ENCODE assay signal across 1 cellular context in the genomic region with DNA sequence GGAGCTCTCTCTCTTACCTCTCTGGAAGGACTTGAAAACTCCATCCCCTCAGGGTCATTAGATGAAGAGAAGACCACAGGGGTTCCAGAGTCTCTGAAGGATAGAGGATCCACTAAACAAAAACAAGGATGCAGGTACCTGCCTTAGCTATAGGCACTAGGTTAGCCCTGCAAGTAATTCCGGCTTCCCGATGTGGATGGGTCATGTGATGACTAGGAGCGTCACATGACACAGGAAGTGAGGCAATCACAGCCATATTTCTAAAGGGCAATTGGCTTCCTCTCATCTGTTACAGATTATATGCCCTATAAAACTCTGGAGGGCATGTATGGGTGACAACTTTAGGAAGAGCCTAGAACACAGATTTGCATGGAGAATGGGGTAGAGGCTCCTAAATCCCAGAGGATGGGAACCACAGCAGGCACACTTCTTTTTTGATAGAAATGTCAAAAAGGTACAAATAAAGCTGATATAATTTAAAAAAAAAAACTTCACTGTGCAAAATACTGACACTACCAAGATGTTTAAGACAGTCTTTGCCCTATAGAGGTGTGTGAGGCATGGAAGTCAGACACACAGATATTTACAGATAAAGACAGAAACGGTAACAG.
A peak's percentile ranks its signal among the peaks of the same experiment; 100 is the strongest.
TF ChIP-seq lines count a peak whose summit lies in the region.

No MANE protein-coding gene starts in this region.

TF ChIP-seq in GM12878, 131 proteins besides CTCF, POLR2A, EP300 and RAD21 (continues in another document):
- TF ChIP-seq ZNF24 (IDR thresholded peaks at IDR 0.05) (no peak), SIX5 (IDR thresholded peaks at IDR 0.05; ENCODE audit: low read depth, low read length, severe bottlenecking) (peak; percentile 83), ZBED1 (IDR thresholded peaks at IDR 0.05; ENCODE audit: borderline replicate concordance) (no peak), TCF3 (IDR thresholded peaks at IDR 0.05; ENCODE audit: borderline replicate concordance, insufficient read depth, low read depth, low read length) (no peak), SREBF1 (IDR thresholded peaks at IDR 0.05; ENCODE audit: low read length) (no peak), BMI1 (IDR thresholded peaks at IDR 0.05; ENCODE audit: borderline replicate concordance) (no peak), MEF2A (IDR thresholded peaks at IDR 0.05; ENCODE audit: insufficient read depth, low read depth, low read length) (no peak), GATAD2B (conservative IDR thresholded peaks at IDR 0.05; ENCODE audit: low read depth) (no peak), RCOR1 (conservative IDR thresholded peaks at IDR 0.05; ENCODE audit: low read depth, low read length) (no peak), ZBTB40 (IDR thresholded peaks at IDR 0.05; ENCODE audit: borderline replicate concordance) (peak; percentile 94), HDAC6 (IDR thresholded peaks at IDR 0.05; ENCODE audit: unreplicated experiment) (no peak), EED (IDR thresholded peaks at IDR 0.05; ENCODE audit: low read depth) (no peak), EGR1 (IDR thresholded peaks at IDR 0.05; ENCODE audit: borderline replicate concordance in 1 of 2, low read depth in 2 of 2, low read length in 2 of 2) (no peak), IKZF2 (IDR thresholded peaks at IDR 0.05) (no peak), CREM (IDR thresholded peaks at IDR 0.05; ENCODE audit: low read depth) (peak; percentile 71; the same call in 1 of the 2 replicates), KDM1A (IDR thresholded peaks at IDR 0.05; ENCODE audit: borderline replicate concordance) (no peak), JUNB (IDR thresholded peaks at IDR 0.05) (no peak), ETV6 (conservative IDR thresholded peaks at IDR 0.05 in 1 of 2, IDR thresholded peaks at IDR 0.05 in 1 of 2; ENCODE audit: borderline replicate concordance in 1 of 2, low read depth in 1 of 2) (no peak), ZNF622 (IDR thresholded peaks at IDR 0.05) (no peak), NR2F1 (conservative IDR thresholded peaks at IDR 0.05) (no peak), KLF5 (IDR thresholded peaks at IDR 0.05; ENCODE audit: partially characterized antibody) (no peak), ATF7 (IDR thresholded peaks at IDR 0.05; ENCODE audit: low read depth) (peak; percentile 50; the same call in 1 of the 2 replicates), RELA (IDR thresholded peaks at IDR 0.05; ENCODE audit: borderline replicate concordance, partially characterized antibody) (peak; percentile 63), TBL1XR1 (IDR thresholded peaks at IDR 0.05; ENCODE audit: low read depth, low read length) (peak; percentile 57; the same call in 1 of the 2 replicates), NKRF (conservative IDR thresholded peaks at IDR 0.05) (peak; percentile 96), ASH2L (IDR thresholded peaks at IDR 0.05; ENCODE audit: borderline replicate concordance, low read depth) (no peak), IRF4 (IDR thresholded peaks at IDR 0.05; ENCODE audit: low read depth, low read length) (0 out of 2 replicates have a peak, but pooled peaks have one; percentile 8), CHD2 (IDR thresholded peaks at IDR 0.05; ENCODE audit: borderline replicate concordance, low read depth, low read length) (no peak), FOS (IDR thresholded peaks at IDR 0.05; ENCODE audit: borderline replicate concordance, extremely low read depth, insufficient read length) (peak; percentile 95), TCF7 (IDR thresholded peaks at IDR 0.05; ENCODE audit: borderline replicate concordance) (no peak), HDGF (IDR thresholded peaks at IDR 0.05) (no peak), RB1 (IDR thresholded peaks at IDR 0.05; ENCODE audit: borderline replicate concordance) (no peak), CHD4 (IDR thresholded peaks at IDR 0.05) (no peak), ZNF217 (IDR thresholded peaks at IDR 0.05) (no peak), IKZF1 (conservative IDR thresholded peaks at IDR 0.05) (peak; percentile 83), POLR2AphosphoS5 (IDR thresholded peaks at IDR 0.05; ENCODE audit: low read length) (no peak), NFIC (IDR thresholded peaks at IDR 0.05; ENCODE audit: low read depth, low read length) (peak; percentile 71), CREB1 (IDR thresholded peaks at IDR 0.05; ENCODE audit: low read depth) (peak; percentile 69), PAX8 (IDR thresholded peaks at IDR 0.05) (peak; percentile 56; the same call in 1 of the 2 replicates), SMARCA5 (IDR thresholded peaks at IDR 0.05) (no peak), JUND (IDR thresholded peaks at IDR 0.05; ENCODE audit: low read depth, low read length) (no peak), SIN3A (IDR thresholded peaks at IDR 0.05; ENCODE audit: low read depth, low read length) (peak; percentile 98), ATF2 (IDR thresholded peaks at IDR 0.05; ENCODE audit: low read length) (no peak), SUPT20H (IDR thresholded peaks at IDR 0.05; ENCODE audit: borderline replicate concordance, control insufficient read depth, low read depth, low read length) (no peak)
- TF ChIP-seq, protein P1, sequence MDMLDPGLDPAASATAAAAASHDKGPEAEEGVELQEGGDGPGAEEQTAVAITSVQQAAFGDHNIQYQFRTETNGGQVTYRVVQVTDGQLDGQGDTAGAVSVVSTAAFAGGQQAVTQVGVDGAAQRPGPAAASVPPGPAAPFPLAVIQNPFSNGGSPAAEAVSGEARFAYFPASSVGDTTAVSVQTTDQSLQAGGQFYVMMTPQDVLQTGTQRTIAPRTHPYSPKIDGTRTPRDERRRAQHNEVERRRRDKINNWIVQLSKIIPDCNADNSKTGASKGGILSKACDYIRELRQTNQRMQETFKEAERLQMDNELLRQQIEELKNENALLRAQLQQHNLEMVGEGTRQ (IDR thresholded peaks at IDR 0.05; ENCODE audit: borderline replicate concordance, low read depth, low read length), result peak; percentile 99
- TF ChIP-seq, protein P2, sequence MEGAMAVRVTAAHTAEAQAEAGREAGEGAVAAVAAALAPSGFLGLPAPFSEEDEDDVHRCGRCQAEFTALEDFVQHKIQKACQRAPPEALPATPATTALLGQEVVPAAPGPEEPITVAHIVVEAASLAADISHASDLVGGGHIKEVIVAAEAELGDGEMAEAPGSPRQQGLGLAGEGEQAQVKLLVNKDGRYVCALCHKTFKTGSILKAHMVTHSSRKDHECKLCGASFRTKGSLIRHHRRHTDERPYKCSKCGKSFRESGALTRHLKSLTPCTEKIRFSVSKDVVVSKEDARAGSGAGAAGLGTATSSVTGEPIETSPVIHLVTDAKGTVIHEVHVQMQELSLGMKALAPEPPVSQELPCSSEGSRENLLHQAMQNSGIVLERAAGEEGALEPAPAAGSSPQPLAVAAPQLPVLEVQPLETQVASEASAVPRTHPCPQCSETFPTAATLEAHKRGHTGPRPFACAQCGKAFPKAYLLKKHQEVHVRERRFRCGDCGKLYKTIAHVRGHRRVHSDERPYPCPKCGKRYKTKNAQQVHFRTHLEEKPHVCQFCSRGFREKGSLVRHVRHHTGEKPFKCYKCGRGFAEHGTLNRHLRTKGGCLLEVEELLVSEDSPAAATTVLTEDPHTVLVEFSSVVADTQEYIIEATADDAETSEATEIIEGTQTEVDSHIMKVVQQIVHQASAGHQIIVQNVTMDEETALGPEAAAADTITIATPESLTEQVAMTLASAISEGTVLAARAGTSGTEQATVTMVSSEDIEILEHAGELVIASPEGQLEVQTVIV (IDR thresholded peaks at IDR 0.05; ENCODE audit: borderline replicate concordance, partially characterized antibody), result peak; percentile 35
- TF ChIP-seq, protein P3, sequence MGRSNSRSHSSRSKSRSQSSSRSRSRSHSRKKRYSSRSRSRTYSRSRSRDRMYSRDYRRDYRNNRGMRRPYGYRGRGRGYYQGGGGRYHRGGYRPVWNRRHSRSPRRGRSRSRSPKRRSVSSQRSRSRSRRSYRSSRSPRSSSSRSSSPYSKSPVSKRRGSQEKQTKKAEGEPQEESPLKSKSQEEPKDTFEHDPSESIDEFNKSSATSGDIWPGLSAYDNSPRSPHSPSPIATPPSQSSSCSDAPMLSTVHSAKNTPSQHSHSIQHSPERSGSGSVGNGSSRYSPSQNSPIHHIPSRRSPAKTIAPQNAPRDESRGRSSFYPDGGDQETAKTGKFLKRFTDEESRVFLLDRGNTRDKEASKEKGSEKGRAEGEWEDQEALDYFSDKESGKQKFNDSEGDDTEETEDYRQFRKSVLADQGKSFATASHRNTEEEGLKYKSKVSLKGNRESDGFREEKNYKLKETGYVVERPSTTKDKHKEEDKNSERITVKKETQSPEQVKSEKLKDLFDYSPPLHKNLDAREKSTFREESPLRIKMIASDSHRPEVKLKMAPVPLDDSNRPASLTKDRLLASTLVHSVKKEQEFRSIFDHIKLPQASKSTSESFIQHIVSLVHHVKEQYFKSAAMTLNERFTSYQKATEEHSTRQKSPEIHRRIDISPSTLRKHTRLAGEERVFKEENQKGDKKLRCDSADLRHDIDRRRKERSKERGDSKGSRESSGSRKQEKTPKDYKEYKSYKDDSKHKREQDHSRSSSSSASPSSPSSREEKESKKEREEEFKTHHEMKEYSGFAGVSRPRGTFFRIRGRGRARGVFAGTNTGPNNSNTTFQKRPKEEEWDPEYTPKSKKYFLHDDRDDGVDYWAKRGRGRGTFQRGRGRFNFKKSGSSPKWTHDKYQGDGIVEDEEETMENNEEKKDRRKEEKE (IDR thresholded peaks at IDR 0.05), result no peak
- TF ChIP-seq, protein P4, sequence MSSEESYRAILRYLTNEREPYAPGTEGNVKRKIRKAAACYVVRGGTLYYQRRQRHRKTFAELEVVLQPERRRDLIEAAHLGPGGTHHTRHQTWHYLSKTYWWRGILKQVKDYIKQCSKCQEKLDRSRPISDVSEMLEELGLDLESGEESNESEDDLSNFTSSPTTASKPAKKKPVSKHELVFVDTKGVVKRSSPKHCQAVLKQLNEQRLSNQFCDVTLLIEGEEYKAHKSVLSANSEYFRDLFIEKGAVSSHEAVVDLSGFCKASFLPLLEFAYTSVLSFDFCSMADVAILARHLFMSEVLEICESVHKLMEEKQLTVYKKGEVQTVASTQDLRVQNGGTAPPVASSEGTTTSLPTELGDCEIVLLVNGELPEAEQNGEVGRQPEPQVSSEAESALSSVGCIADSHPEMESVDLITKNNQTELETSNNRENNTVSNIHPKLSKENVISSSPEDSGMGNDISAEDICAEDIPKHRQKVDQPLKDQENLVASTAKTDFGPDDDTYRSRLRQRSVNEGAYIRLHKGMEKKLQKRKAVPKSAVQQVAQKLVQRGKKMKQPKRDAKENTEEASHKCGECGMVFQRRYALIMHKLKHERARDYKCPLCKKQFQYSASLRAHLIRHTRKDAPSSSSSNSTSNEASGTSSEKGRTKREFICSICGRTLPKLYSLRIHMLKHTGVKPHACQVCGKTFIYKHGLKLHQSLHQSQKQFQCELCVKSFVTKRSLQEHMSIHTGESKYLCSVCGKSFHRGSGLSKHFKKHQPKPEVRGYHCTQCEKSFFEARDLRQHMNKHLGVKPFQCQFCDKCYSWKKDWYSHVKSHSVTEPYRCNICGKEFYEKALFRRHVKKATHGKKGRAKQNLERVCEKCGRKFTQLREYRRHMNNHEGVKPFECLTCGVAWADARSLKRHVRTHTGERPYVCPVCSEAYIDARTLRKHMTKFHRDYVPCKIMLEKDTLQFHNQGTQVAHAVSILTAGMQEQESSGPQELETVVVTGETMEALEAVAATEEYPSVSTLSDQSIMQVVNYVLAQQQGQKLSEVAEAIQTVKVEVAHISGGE (CRISPR knock-in tag; IDR thresholded peaks at IDR 0.05), result no peak
